Comparison of ENCODE assay signal across 2 cellular contexts in the genomic region with DNA sequence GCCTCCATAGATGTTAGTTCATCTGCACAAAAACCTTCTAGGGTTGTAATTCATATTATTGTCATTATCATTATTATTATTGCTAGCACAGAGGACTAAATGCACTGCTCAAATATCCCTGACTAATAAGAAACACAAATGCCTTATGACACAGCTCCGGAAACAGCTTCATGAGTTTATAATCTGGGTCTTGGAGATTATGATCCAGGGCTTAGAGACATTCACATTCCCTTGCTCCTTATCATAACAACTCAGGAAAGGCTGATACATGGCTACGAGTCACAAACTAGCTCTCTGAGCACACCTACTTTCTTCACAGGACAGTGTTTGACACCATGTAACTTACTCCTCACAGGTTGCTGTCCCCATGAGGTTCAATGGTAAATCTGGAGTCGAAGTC.
TF ChIP-seq lines count a peak whose summit lies in the region.

No MANE protein-coding gene starts in this region.

TF ChIP-seq in SK-N-SH, 30 proteins besides CTCF, POLR2A, EP300 and RAD21:
- TF ChIP-seq, protein P1, sequence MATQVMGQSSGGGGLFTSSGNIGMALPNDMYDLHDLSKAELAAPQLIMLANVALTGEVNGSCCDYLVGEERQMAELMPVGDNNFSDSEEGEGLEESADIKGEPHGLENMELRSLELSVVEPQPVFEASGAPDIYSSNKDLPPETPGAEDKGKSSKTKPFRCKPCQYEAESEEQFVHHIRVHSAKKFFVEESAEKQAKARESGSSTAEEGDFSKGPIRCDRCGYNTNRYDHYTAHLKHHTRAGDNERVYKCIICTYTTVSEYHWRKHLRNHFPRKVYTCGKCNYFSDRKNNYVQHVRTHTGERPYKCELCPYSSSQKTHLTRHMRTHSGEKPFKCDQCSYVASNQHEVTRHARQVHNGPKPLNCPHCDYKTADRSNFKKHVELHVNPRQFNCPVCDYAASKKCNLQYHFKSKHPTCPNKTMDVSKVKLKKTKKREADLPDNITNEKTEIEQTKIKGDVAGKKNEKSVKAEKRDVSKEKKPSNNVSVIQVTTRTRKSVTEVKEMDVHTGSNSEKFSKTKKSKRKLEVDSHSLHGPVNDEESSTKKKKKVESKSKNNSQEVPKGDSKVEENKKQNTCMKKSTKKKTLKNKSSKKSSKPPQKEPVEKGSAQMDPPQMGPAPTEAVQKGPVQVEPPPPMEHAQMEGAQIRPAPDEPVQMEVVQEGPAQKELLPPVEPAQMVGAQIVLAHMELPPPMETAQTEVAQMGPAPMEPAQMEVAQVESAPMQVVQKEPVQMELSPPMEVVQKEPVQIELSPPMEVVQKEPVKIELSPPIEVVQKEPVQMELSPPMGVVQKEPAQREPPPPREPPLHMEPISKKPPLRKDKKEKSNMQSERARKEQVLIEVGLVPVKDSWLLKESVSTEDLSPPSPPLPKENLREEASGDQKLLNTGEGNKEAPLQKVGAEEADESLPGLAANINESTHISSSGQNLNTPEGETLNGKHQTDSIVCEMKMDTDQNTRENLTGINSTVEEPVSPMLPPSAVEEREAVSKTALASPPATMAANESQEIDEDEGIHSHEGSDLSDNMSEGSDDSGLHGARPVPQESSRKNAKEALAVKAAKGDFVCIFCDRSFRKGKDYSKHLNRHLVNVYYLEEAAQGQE (IDR thresholded peaks at IDR 0.05; ENCODE audit: low read depth, low read length), result no peak
- TF ChIP-seq TEAD4 (IDR thresholded peaks at IDR 0.05; ENCODE audit: borderline replicate concordance, insufficient read depth) (no peak), FOSL2 (IDR thresholded peaks at IDR 0.05; ENCODE audit: borderline replicate concordance, low read depth) (peak; percentile 19; the same call in 1 of the 2 replicates), POLR2AphosphoS5 (IDR thresholded peaks at IDR 0.05; ENCODE audit: low read depth, low read length) (no peak), MEF2A (IDR thresholded peaks at IDR 0.05; ENCODE audit: borderline replicate concordance, low read depth) (no peak), FOXM1 (IDR thresholded peaks at IDR 0.05; ENCODE audit: low read depth) (no peak), TCF12 (IDR thresholded peaks at IDR 0.05) (peak; percentile 15; the same call in 1 of the 2 replicates)

TF ChIP-seq in SK-N-SH treated with all-trans-retinoic acid at 6 μM for 48 hours, 23 proteins besides CTCF, POLR2A, EP300 and RAD21 (continued from another document):
- no peak for TF ChIP-seq PPARA (CRISPR knock-in tag; IDR thresholded peaks at IDR 0.05; ENCODE audit: borderline replicate concordance)
